Comparison of ENCODE assay signal across 8 cellular contexts in genomic region chr20:5528719-5529256, GRCh38.
DNase-seq lines count a peak whose midpoint lies in the region; ATAC-seq, FAIRE-seq and TF ChIP-seq lines count a peak whose summit lies in the region.

No MANE protein-coding gene starts in this region.

- TF ChIP-seq POLR2A in GM12892 (IDR thresholded peaks at IDR 0.05; ENCODE audit: low read depth, low read length) = no peak

- DNase-seq in GM12892 (ENCODE audit: insufficient read length) (peak; percentile 28), NCI-H1930 (lab: John Stamatoyannopoulos, UW) (peak; percentile 70 to 73), T-helper 2 cell (peak; percentile 23 to 85 (median 58)), astrocyte (ENCODE audit: low read depth) (peak; percentile 64), hippocampal formation (lab: John Stamatoyannopoulos, UW) (peak; percentile 57 to 79), smooth muscle cell (lab: John Stamatoyannopoulos, UW; ENCODE audit: unreplicated experiment) (peak; percentile 12)

- no peak overlapping the region for H3K27ac Mint-ChIP-seq in astrocyte (ENCODE audit: unreplicated experiment)

- ATAC-seq in HG02885 (IDR thresholded peaks at IDR 0.05; ENCODE audit: poor library complexity, unreplicated experiment) = peak; percentile 74
- ATAC-seq in GM21717 (IDR thresholded peaks at IDR 0.05; ENCODE audit: unreplicated experiment) = no peak

- TF ChIP-seq CTCF in astrocyte (IDR thresholded peaks at IDR 0.05; ENCODE audit: insufficient read depth, low read depth, low read length) (peak; percentile 94), smooth muscle cell (IDR thresholded peaks at IDR 0.05; ENCODE audit: borderline replicate concordance, insufficient read depth, poor library complexity, severe bottlenecking) (peak; percentile 83)

- H3K9ac ChIP-seq in astrocyte (ENCODE audit: low read length) = no peak overlapping the region
- H3K9ac ChIP-seq in smooth muscle cell (ENCODE audit: low read depth) = no peak overlapping the region

- no peaks in the 10 kb centered on the region for H3K9me3 ChIP-seq in astrocyte (ENCODE audit: insufficient read depth, low read depth, low read length)
- H3K9me3 ChIP-seq in smooth muscle cell (replicated peaks; ENCODE audit: low read depth) = no peaks in the 10 kb centered on the region

- H3K9me3 Mint-ChIP-seq in astrocyte (ENCODE audit: unreplicated experiment) = no peaks in the 10 kb centered on the region

- peaks cover 4% of the 10 kb centered on the region for H3K27me3 ChIP-seq in astrocyte (ENCODE audit: insufficient read depth, low read length)
- no peaks in the 10 kb centered on the region for H3K27me3 ChIP-seq in smooth muscle cell (ENCODE audit: low read depth)

- FAIRE-seq in GM12892 (lab: Jason Lieb, UNC) (peak; percentile 85), astrocyte (lab: Jason Lieb, UNC) (peak; percentile 97)

- H3F3A ChIP-seq in smooth muscle cell (ENCODE audit: low read depth) = no peaks in the 10 kb centered on the region

- H2AFZ ChIP-seq in astrocyte (ENCODE audit: low read depth, low read length) (no peak overlapping the region), smooth muscle cell (ENCODE audit: low read depth) (no peak overlapping the region)

- 28% methylated on average over 7 of the region's 7 CpGs for WGBS in smooth muscle cell (ENCODE audit: low lambda C conversion rate)

- H3K27ac ChIP-seq in astrocyte (ENCODE audit: low read depth, low read length) (no peak overlapping the region), smooth muscle cell (ENCODE audit: low read depth) (no peak overlapping the region)

- no peaks in the 10 kb centered on the region for H3K36me3 ChIP-seq in astrocyte (ENCODE audit: insufficient read depth, low read length)
- H3K36me3 ChIP-seq in smooth muscle cell (ENCODE audit: low read depth) = no peaks in the 10 kb centered on the region

- H3K79me2 ChIP-seq in astrocyte (ENCODE audit: insufficient read depth, low read length) = no peaks in the 10 kb centered on the region
- no peaks in the 10 kb centered on the region for H3K79me2 ChIP-seq in smooth muscle cell (ENCODE audit: low read depth)

- no peaks in the 10 kb centered on the region for H4K20me1 ChIP-seq in astrocyte (ENCODE audit: insufficient read depth, low read length)
- H4K20me1 ChIP-seq in smooth muscle cell (ENCODE audit: low read depth) = no peaks in the 10 kb centered on the region

- H3K4me2 ChIP-seq in astrocyte (ENCODE audit: low read length) = no peak overlapping the region
- H3K4me2 ChIP-seq in smooth muscle cell = peak overlapping the region; percentile 65

- no peaks in the 10 kb centered on the region for H3K36me3 Mint-ChIP-seq in astrocyte (ENCODE audit: low read depth, unreplicated experiment)

- H3K4me1 Mint-ChIP-seq in astrocyte (ENCODE audit: low read depth, unreplicated experiment) = peaks cover 9% of the 10 kb centered on the region

- H3K4me3 ChIP-seq in astrocyte (ENCODE audit: insufficient read depth, low read depth, low read length) (no peak overlapping the region), smooth muscle cell (no peak overlapping the region)

- peaks cover 2% of the 10 kb centered on the region for H3K27me3 Mint-ChIP-seq in astrocyte (ENCODE audit: low read depth, unreplicated experiment)

- no peaks in the 10 kb centered on the region for H3K4me1 ChIP-seq in astrocyte (ENCODE audit: insufficient read depth, low read length)
- no peaks in the 10 kb centered on the region for H3K4me1 ChIP-seq in smooth muscle cell (ENCODE audit: low read depth)

- no peak overlapping the region for H3K4me3 Mint-ChIP-seq in astrocyte (ENCODE audit: unreplicated experiment)

Comparison
In these comparisons a context has a peak if more than half of its experiments do, and no peak if none do; other contexts are left out.
1. DNase-seq: peak in every context shown above with its lines; median percentile 72 in NCI-H1930; 68 in hippocampal formation; 64 in astrocyte; 58 in T-helper 2 cell; 28 in GM12892; 12 in smooth muscle cell.